Comparison of ENCODE assay signal across 21 cellular contexts in genomic region chr12:44584625-44585024, GRCh38.
"Had no signal": no experiment of that assay in that cellular context is flagged by ENCODE, and none has a peak within 500 bp of the region (broad histone marks: within the 10 kb centered on the region; RNA-seq: fewer than 3 reads in every experiment).

No MANE protein-coding gene starts in this region.

- H3K4me1 Mint-ChIP-seq: memory B cell, natural killer cell had no signal

- H3K9me3 ChIP-seq: right atrium auricular region, suprapubic skin had no signal

- H3K36me3 ChIP-seq: right atrium auricular region, suprapubic skin had no signal

- DNase-seq: activated CD4-positive, alpha-beta T cell treated with anti-CD3 and anti-CD28 coated beads, Interleukin-2, amount 10 ng/mL, durations not matched to agents 24 days and 14 days; activated CD4-positive, CD25-positive, alpha-beta regulatory T cell; activated CD8-positive, alpha-beta memory T cell treated with anti-CD3 and anti-CD28 coated beads, Interleukin-2, amount 50 U/mL, for 48 hours; activated CD8-positive, alpha-beta T cell treated with anti-CD3 and anti-CD28 coated beads, Interleukin-2, amount 10 ng/mL, durations not matched to agents 7 days and 5 days; activated gamma-delta T cell treated with Interleukin-2 at 50 U/mL for 16 hours; activated T-cell treated with anti-CD3 and anti-CD28 coated beads, Interleukin-2, amount 50 U/mL, for 72 hours; anterior cingulate cortex; cortex of kidney; effector CD8-positive, alpha-beta T cell; kidney glomerular epithelial cell; left ventricle myocardium superior; natural killer cell; nucleus accumbens; stimulated activated CD4-positive, alpha-beta T cell treated with anti-CD3 and anti-CD28 coated beads, Interleukin-4, amount 100 ng/mL, for 24 hours; stimulated activated naive CD4-positive, alpha-beta T cell; trophoblast cell had no signal

- H3K27me3 ChIP-seq: right atrium auricular region, suprapubic skin had no signal

- H3K27ac Mint-ChIP-seq: activated CD4-positive, alpha-beta T cell treated with anti-CD3 and anti-CD28 coated beads, Interleukin-2, amount 10 ng/mL, durations not matched to agents 24 days and 14 days; activated CD8-positive, alpha-beta T cell treated with anti-CD3 and anti-CD28 coated beads, Interleukin-2, amount 10 ng/mL, durations not matched to agents 7 days and 5 days; memory B cell; natural killer cell; progenitor cell of endocrine pancreas; T-helper 2 cell treated with Interferon-gamma antibody and Interleukin-4, amounts not matched to agents 5 μg/mL and 100 μg/mL, for 36 hours had no signal

- H3K4me1 ChIP-seq: right atrium auricular region, suprapubic skin had no signal

- ATAC-seq: activated CD8-positive, alpha-beta T cell treated with anti-CD3 and anti-CD28 coated beads, Interleukin-2, amount 10 ng/mL, durations not matched to agents 7 days and 5 days; activated T-cell treated with anti-CD3 and anti-CD28 coated beads, Interleukin-2, amount 50 U/mL, for 72 hours; left ventricle myocardium superior; natural killer cell had no signal

- H3K9me3 Mint-ChIP-seq: activated CD4-positive, alpha-beta T cell treated with anti-CD3 and anti-CD28 coated beads, Interleukin-2, amount 10 ng/mL, durations not matched to agents 24 days and 14 days; activated T-cell treated with anti-CD3 and anti-CD28 coated beads, Interleukin-2, amount 50 U/mL, for 72 hours; memory B cell; T-helper 2 cell treated with Interferon-gamma antibody and Interleukin-4, amounts not matched to agents 5 μg/mL and 100 μg/mL, for 36 hours had no signal

- H3K27ac ChIP-seq: right atrium auricular region, suprapubic skin had no signal

- H3K36me3 Mint-ChIP-seq: memory B cell, natural killer cell had no signal

- H3K4me3 ChIP-seq: right atrium auricular region, suprapubic skin had no signal

- H3K4me3 Mint-ChIP-seq: activated CD4-positive, alpha-beta T cell treated with anti-CD3 and anti-CD28 coated beads, Interleukin-2, amount 10 ng/mL, durations not matched to agents 24 days and 14 days; activated CD8-positive, alpha-beta T cell treated with anti-CD3 and anti-CD28 coated beads, Interleukin-2, amount 10 ng/mL, durations not matched to agents 7 days and 5 days; activated T-cell treated with anti-CD3 and anti-CD28 coated beads, Interleukin-2, amount 50 U/mL, for 72 hours; memory B cell; natural killer cell; T-helper 2 cell treated with Interferon-gamma antibody and Interleukin-4, amounts not matched to agents 5 μg/mL and 100 μg/mL, for 36 hours had no signal

- H3K27me3 Mint-ChIP-seq: activated CD4-positive, alpha-beta T cell treated with anti-CD3 and anti-CD28 coated beads, Interleukin-2, amount 10 ng/mL, durations not matched to agents 24 days and 14 days; progenitor cell of endocrine pancreas had no signal
